ENCODE assay signal across 1 cellular context in genomic region chr20:25750765-25751696, GRCh38.
TF ChIP-seq lines count a peak whose summit lies in the region.

No MANE protein-coding gene starts in this region.

TF ChIP-seq in HepG2, 621 proteins besides CTCF, POLR2A, EP300 and RAD21 (continued from another document and continues in another):
- no peak; the same call in 1 of the 2 replicates for TF ChIP-seq ZNF142 (CRISPR knock-in tag; IDR thresholded peaks at IDR 0.05)
- no peak for TF ChIP-seq YY1 (IDR thresholded peaks at IDR 0.05; ENCODE audit: insufficient read depth, insufficient replicate concordance, low read depth, low read length)
- no peak for TF ChIP-seq ZGPAT (CRISPR knock-in tag; IDR thresholded peaks at IDR 0.05)
- TF ChIP-seq ATF5 (CRISPR knock-in tag; IDR thresholded peaks at IDR 0.05; ENCODE audit: low read depth) = no peak
- TF ChIP-seq DPF2 (CRISPR knock-in tag; IDR thresholded peaks at IDR 0.05; ENCODE audit: borderline replicate concordance, low read depth) = no peak
- TF ChIP-seq ZFP36L2 (CRISPR knock-in tag; IDR thresholded peaks at IDR 0.05) = no peak
- TF ChIP-seq ZNF143 (CRISPR knock-in tag; IDR thresholded peaks at IDR 0.05) = peak; percentile 81
- no peak for TF ChIP-seq LRRFIP1 (CRISPR knock-in tag; conservative IDR thresholded peaks at IDR 0.05)
- peak; percentile 67; the same call in 1 of the 2 replicates for TF ChIP-seq POGZ (CRISPR knock-in tag; IDR thresholded peaks at IDR 0.05)
- no peak for TF ChIP-seq KDM4B (CRISPR knock-in tag; IDR thresholded peaks at IDR 0.05)
- 0 out of 2 replicates have a peak, but pooled peaks have one; percentile 17 for TF ChIP-seq SATB2 (CRISPR knock-in tag; IDR thresholded peaks at IDR 0.05)
- TF ChIP-seq ZNF12 (CRISPR knock-in tag; IDR thresholded peaks at IDR 0.05) = no peak; the same call in 1 of the 2 replicates
- no peak; the same call in 1 of the 2 replicates for TF ChIP-seq YEATS2 (CRISPR knock-in tag; IDR thresholded peaks at IDR 0.05; ENCODE audit: borderline replicate concordance)
- TF ChIP-seq ZNF816 (CRISPR knock-in tag; IDR thresholded peaks at IDR 0.05; ENCODE audit: borderline replicate concordance) = no peak
- TF ChIP-seq JUN (CRISPR knock-in tag; IDR thresholded peaks at IDR 0.05) = no peak; the same call in 1 of the 2 replicates
- TF ChIP-seq ZFP36 (IDR thresholded peaks at IDR 0.05; ENCODE audit: borderline replicate concordance, low read depth, low read length, partially characterized antibody) = no peak
- no peak for TF ChIP-seq ARNT2 (CRISPR knock-in tag; IDR thresholded peaks at IDR 0.05; ENCODE audit: low read depth)
- no peak for TF ChIP-seq HCFC1 (IDR thresholded peaks at IDR 0.05; ENCODE audit: low read depth, low read length)
- no peak for TF ChIP-seq ZNF562 (CRISPR knock-in tag; IDR thresholded peaks at IDR 0.05; ENCODE audit: borderline replicate concordance)
- TF ChIP-seq SNAPC4 (CRISPR knock-in tag; IDR thresholded peaks at IDR 0.05) = no peak
- TF ChIP-seq ZBTB7B (CRISPR knock-in tag; IDR thresholded peaks at IDR 0.05) = no peak
- TF ChIP-seq ELF1 (CRISPR knock-in tag; IDR thresholded peaks at IDR 0.05) = no peak
- no peak for TF ChIP-seq AKAP8 (CRISPR knock-in tag; IDR thresholded peaks at IDR 0.05)
- TF ChIP-seq RORA (CRISPR knock-in tag; IDR thresholded peaks at IDR 0.05) = no peak
- no peak for TF ChIP-seq HNF4A (CRISPR knock-in tag; IDR thresholded peaks at IDR 0.05)
- no peak for TF ChIP-seq ZNF367 (CRISPR knock-in tag; IDR thresholded peaks at IDR 0.05; ENCODE audit: borderline replicate concordance)
- TF ChIP-seq MTF2 (CRISPR knock-in tag; IDR thresholded peaks at IDR 0.05; ENCODE audit: borderline replicate concordance) = peak; percentile 88; the same call in 1 of the 2 replicates
- TF ChIP-seq ZNF343 (CRISPR knock-in tag; IDR thresholded peaks at IDR 0.05) = 0 out of 2 replicates have a peak, but pooled peaks have one; percentile 27
- peak; percentile 15; the same call in 1 of the 2 replicates for TF ChIP-seq ZNF543 (CRISPR knock-in tag; IDR thresholded peaks at IDR 0.05)
- no peak for TF ChIP-seq EHMT2 (IDR thresholded peaks at IDR 0.05; ENCODE audit: borderline replicate concordance, low read depth, low read length)
- peak; percentile 47; the same call in 1 of the 2 replicates for TF ChIP-seq SIN3A (IDR thresholded peaks at IDR 0.05; ENCODE audit: borderline replicate concordance, low read depth, low read length)
- no peak for TF ChIP-seq ZNF790 (CRISPR knock-in tag; IDR thresholded peaks at IDR 0.05; ENCODE audit: borderline replicate concordance)
- 0 out of 2 replicates have a peak, but pooled peaks have one; percentile 42 for TF ChIP-seq MTF1 (CRISPR knock-in tag; IDR thresholded peaks at IDR 0.05)
- TF ChIP-seq ZNF280B (CRISPR knock-in tag; IDR thresholded peaks at IDR 0.05; ENCODE audit: borderline replicate concordance) = peak; percentile 57; the same call in 1 of the 2 replicates
- no peak for TF ChIP-seq ZNF768 (CRISPR knock-in tag; IDR thresholded peaks at IDR 0.05)
- no peak; the same call in 1 of the 2 replicates for TF ChIP-seq ARHGAP35 (CRISPR knock-in tag; IDR thresholded peaks at IDR 0.05; ENCODE audit: borderline replicate concordance)
- TF ChIP-seq GMEB2 (CRISPR knock-in tag; IDR thresholded peaks at IDR 0.05; ENCODE audit: low read depth) = no peak
- TF ChIP-seq LCORL (IDR thresholded peaks at IDR 0.05) = no peak
- TF ChIP-seq LCORL (CRISPR knock-in tag; IDR thresholded peaks at IDR 0.05) = peak; percentile 56
- TF ChIP-seq TBX2 (CRISPR knock-in tag; IDR thresholded peaks at IDR 0.05; ENCODE audit: borderline replicate concordance) = no peak; the same call in 1 of the 2 replicates
- TF ChIP-seq GABPB1 (CRISPR knock-in tag; IDR thresholded peaks at IDR 0.05) = peak; percentile 32; the same call in 1 of the 2 replicates
- TF ChIP-seq GTF3A (CRISPR knock-in tag; conservative IDR thresholded peaks at IDR 0.05) = no peak; the same call in 1 of the 2 replicates
